ENCODE assay signal across 29 cellular contexts in genomic region chrX:21764043-21764442, GRCh38. TPM values are rescaled to one million over a fixed set of nuclear protein-coding genes. Genes with fewer than 3 reads are reported as not detected.
"Had no signal": no experiment of that assay in that cellular context is flagged by ENCODE, and none has a peak within 500 bp of the region (broad histone marks: within the 10 kb centered on the region; RNA-seq: fewer than 3 reads in every experiment).

No MANE protein-coding gene starts in this region.

- H3K36me3 ChIP-seq: cardiac muscle cell had no signal

- H3K4me1 ChIP-seq: body of pancreas had no signal

- H3K27me3 ChIP-seq: body of pancreas, cardiac muscle cell had no signal

- H3K9me3 ChIP-seq: body of pancreas had no signal

- ATAC-seq: activated CD8-positive, alpha-beta memory T cell treated with anti-CD3 and anti-CD28 coated beads, Interleukin-2, amount 10 ng/mL, durations not matched to agents 7 days and 5 days; body of pancreas; K562; T-cell had no signal

- DNase-seq: activated B cell treated with CpG ODN at 0.5 μM for 24 hours; activated CD4-positive, alpha-beta T cell treated with anti-CD3 and anti-CD28 coated beads for 1 hour; activated CD4-positive, alpha-beta T cell treated with anti-CD3 and anti-CD28 coated beads, Interleukin-2, amount 10 ng/mL, durations not matched to agents 24 days and 14 days; activated CD4-positive, alpha-beta T cell treated with anti-CD3 and anti-CD28 coated beads, Interleukin-2, amount 50 U/mL, for 48 hours; activated CD8-positive, alpha-beta memory T cell treated with anti-CD3 and anti-CD28 coated beads, Interleukin-2, amount 10 ng/mL, durations not matched to agents 7 days and 5 days; activated effector memory CD4-positive, alpha-beta T cell treated with Interleukin-2 at 50 U/mL for 16 hours; activated naive CD4-positive, alpha-beta T cell; activated T-cell treated with anti-CD3 and anti-CD28 coated beads, Interleukin-2, amount 50 U/mL, for 24 hours; aorta; body of pancreas; Karpas-422; NCI-H1092 treated with DMSO at 0.1 percent for 48 hours; NCI-H1417 treated with DMSO at 0.1 percent for 48 hours; NCI-H1694; NCI-H2029; NCI-H2107; NCI-H2171 treated with DMSO at 0.1 percent for 48 hours; NCI-H345; NCI-H510A; NCI-H526 treated with DMSO at 0.1 percent for 48 hours; SIG-M5; T-cell; T-helper 2 cell; T1000 had no signal

- H3K4me3 ChIP-seq: body of pancreas, cardiac muscle cell, K562, SK-N-MC had no signal

- H3K27ac ChIP-seq: body of pancreas, cardiac muscle cell, SK-N-MC had no signal

RNA-seq across cellular contexts. Expression of gene SMPX, which starts 6.1 kb away (rescaled TPM):
- total RNA-seq: activated B cell treated with CpG ODN at 0.5 μM for 24 hours; activated CD4-positive, alpha-beta T cell treated with anti-CD3 and anti-CD28 coated beads, Interleukin-2, amount 10 ng/mL, durations not matched to agents 24 days and 14 days; activated CD8-positive, alpha-beta memory T cell treated with anti-CD3 and anti-CD28 coated beads, Interleukin-2, amount 10 ng/mL, durations not matched to agents 7 days and 5 days; activated T-helper 1 cell treated with anti-CD3 and anti-CD28 coated beads, Interleukin-12 subunit alpha, Interleukin-12 subunit beta, Interleukin-2, Interleukin-4 antibody, amounts not matched to agents 30 ng/mL and 10 ng/mL and 1 ng/mL, durations not matched to agents 14 hours and 24 hours and 36 hours; body of pancreas; K562; RPMI7951; T-cell had no signal
- polyA plus RNA-seq: K562 had no signal
